ENCODE assay signal across 1 cellular context in genomic region chr5:140639093-140639821, GRCh38.
TF ChIP-seq lines count a peak whose summit lies in the region.

TSS of gene TMCO6 (plus strand) at chr5:140639451. CDS start at chr5:140639528, 77 bp downstream.

TF ChIP-seq in GM12878, 131 proteins besides CTCF, POLR2A, EP300 and RAD21 (continued from another document):
- TF ChIP-seq CHD2 (IDR thresholded peaks at IDR 0.05; ENCODE audit: borderline replicate concordance, low read depth, low read length) (no peak; the same call in 1 of the 2 replicates), RUNX3 (IDR thresholded peaks at IDR 0.05; ENCODE audit: low read length) (peak; percentile 1), LARP7 (IDR thresholded peaks at IDR 0.05) (peak; percentile 88), CREM (IDR thresholded peaks at IDR 0.05; ENCODE audit: low read depth) (peak; percentile 12; the same call in 1 of the 2 replicates), ZNF687 (IDR thresholded peaks at IDR 0.05) (peak; percentile 82), PKNOX1 (IDR thresholded peaks at IDR 0.05) (peak; percentile 65), SMAD5 (IDR thresholded peaks at IDR 0.05; ENCODE audit: low read depth) (no peak; the same call in 1 of the 2 replicates), ETV6 (conservative IDR thresholded peaks at IDR 0.05 in 1 of 2, IDR thresholded peaks at IDR 0.05 in 1 of 2; ENCODE audit: borderline replicate concordance in 1 of 2, low read depth in 1 of 2) (no peak), RBBP5 (conservative IDR thresholded peaks at IDR 0.05) (no peak), MYC (IDR thresholded peaks at IDR 0.05; ENCODE audit: insufficient read depth, insufficient read length, insufficient replicate concordance, low read length, severe bottlenecking) (no peak), ZNF24 (IDR thresholded peaks at IDR 0.05) (no peak), IKZF1 (conservative IDR thresholded peaks at IDR 0.05) (peak; percentile 93), NR2F1 (conservative IDR thresholded peaks at IDR 0.05) (peak; percentile 88), NR2C1 (IDR thresholded peaks at IDR 0.05) (no peak), BACH1 (IDR thresholded peaks at IDR 0.05; ENCODE audit: borderline replicate concordance) (peak; percentile 60; the same call in 1 of the 2 replicates), IKZF2 (IDR thresholded peaks at IDR 0.05) (peak; percentile 49 to 61; a peak in 3 of 4 replicates), MEF2B (IDR thresholded peaks at IDR 0.05; ENCODE audit: partially characterized antibody, poor library complexity, severe bottlenecking) (peak; percentile 62), EGR1 (IDR thresholded peaks at IDR 0.05; ENCODE audit: borderline replicate concordance in 1 of 2, low read depth in 2 of 2, low read length in 2 of 2) (0 out of 3 replicates have a peak, but pooled peaks of 1 of the 2 experiments have one; percentile 8), EED (IDR thresholded peaks at IDR 0.05; ENCODE audit: low read depth) (peak; percentile 37; the same call in 1 of the 2 replicates), IRF4 (IDR thresholded peaks at IDR 0.05; ENCODE audit: low read depth, low read length) (no peak), YY1 (IDR thresholded peaks at IDR 0.05; ENCODE audit: low read depth, low read length) (peak; percentile 49; the same call in 1 of the 2 replicates), USF2 (IDR thresholded peaks at IDR 0.05; ENCODE audit: borderline replicate concordance, low read depth, low read length) (no peak), ZNF384 (IDR thresholded peaks at IDR 0.05; ENCODE audit: borderline replicate concordance, low read depth, low read length) (peak; percentile 50; the same call in 1 of the 2 replicates), MAX (IDR thresholded peaks at IDR 0.05; ENCODE audit: low read depth, low read length) (peak; percentile 64), TAF1 (IDR thresholded peaks at IDR 0.05; ENCODE audit: borderline replicate concordance, low read depth, low read length) (peak; percentile 49; the same call in 1 of the 2 replicates)
